In the genomic region with DNA sequence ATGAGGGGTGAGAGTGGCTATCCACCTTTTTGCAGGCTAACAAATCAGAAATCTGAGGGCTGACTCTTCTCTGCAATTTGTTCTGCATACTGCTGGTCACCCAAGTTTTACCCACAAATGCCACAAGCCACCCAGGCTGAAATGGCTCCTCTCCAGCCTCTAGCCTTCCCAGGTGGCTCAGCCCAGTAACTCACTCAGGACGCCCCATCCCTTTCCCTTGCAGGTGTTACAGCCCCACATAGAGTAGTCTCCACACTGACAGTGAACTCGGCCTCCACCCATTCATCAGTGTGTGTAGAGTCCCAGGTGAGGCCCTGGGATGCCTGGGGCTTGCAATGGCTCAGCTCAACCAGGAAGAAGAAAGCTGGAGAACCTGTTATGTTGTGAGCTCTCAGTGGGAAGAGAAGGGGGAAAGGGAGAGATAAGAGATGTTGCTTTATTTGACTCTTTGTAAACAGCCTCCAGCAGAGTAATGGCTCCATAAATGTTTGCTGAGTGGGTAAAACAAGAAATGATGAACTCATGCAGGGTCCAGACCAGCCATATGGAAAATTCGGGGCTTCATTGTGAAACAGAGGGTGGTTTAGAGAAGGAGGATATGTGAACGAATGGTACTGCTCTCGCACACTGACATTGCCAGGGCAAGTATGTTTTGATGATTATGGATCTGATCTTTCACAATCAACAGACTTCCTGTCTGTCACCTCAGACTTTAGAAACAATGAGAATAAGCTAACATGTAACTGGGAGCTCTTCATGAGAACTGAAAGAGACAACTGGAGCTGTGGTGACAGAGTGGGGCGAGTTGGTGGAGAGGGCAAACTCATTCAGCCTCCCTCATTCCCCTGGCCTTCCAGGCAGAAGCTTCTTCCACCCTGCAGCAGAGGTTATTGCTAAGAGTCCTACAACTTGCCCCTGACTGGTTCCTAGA, we compare ENCODE assay signal across 9 cellular contexts.
DNase-seq lines count a peak whose midpoint lies in the region; ATAC-seq, FAIRE-seq and TF ChIP-seq lines count a peak whose summit lies in the region.
"Had no signal": no experiment of that assay in that cellular context is flagged by ENCODE, and none has a peak within 500 bp of the region (broad histone marks: within the 10 kb centered on the region; RNA-seq: fewer than 3 reads in every experiment).

No MANE protein-coding gene starts in this region.

- no peaks in the 10 kb centered on the region for H3K27me3 ChIP-seq in GM12878 (replicated peaks in 1 of 2; ENCODE audit: control insufficient read depth in 2 of 2, insufficient read depth in 2 of 2, low read length in 1 of 2)
- no peaks in the 10 kb centered on the region for H3K27me3 ChIP-seq in stomach

- peak in 1 of 2 experiments; percentile 15; a peak in 1 of 4 replicates for TF ChIP-seq EP300 in GM12878 (IDR thresholded peaks at IDR 0.05; ENCODE audit: borderline replicate concordance in 1 of 2, control insufficient read depth in 1 of 2, low read depth in 2 of 2, low read length in 2 of 2)
- TF ChIP-seq EP300 in stomach (IDR thresholded peaks at IDR 0.05), result no peak

- in situ Hi-C loops in GM13976 (cut with MboI; ENCODE audit: low sequenced_read_pairs, unreplicated experiment) (no loop called here), GM12878 (cut with MboI) (no loop called here)

- WGBS in GM12878 (ENCODE audit: insufficient coverage, insufficient replicate concordance, low lambda C conversion rate, missing lambda C conversion rate), result 0% methylated on average over 6 of the region's 6 CpGs
- 81 to 89% (median 86%) methylated on average over 6 of the region's 6 CpGs for WGBS in stomach, 5 donors

- no TSS peak for BruUV-seq in GM12878 (replicated peaks; lab: Mats Ljungman, UMichigan)

- TF ChIP-seq CTCF in GM13976 (IDR thresholded peaks at IDR 0.05; ENCODE audit: borderline replicate concordance, control extremely low read depth, extremely low read depth, insufficient read depth, missing control alignments) (no peak), GM12878 (IDR thresholded peaks at IDR 0.05 in 2 of 3, conservative IDR thresholded peaks at IDR 0.05 in 1 of 3; ENCODE audit: control insufficient read depth in 2 of 3, extremely low read depth in 1 of 3, insufficient read depth in 1 of 3, low read depth in 3 of 3, low read length in 3 of 3) (no peak), stomach (IDR thresholded peaks at IDR 0.05) (no peak)

- H3K9me3 ChIP-seq in GM12878 (replicated peaks; ENCODE audit: control insufficient read depth, insufficient read depth, low read length), result peaks cover 5% of the 10 kb centered on the region; the same call in 2 of the 3 replicates
- peaks cover 0 to 7% (median 0%) of the 10 kb centered on the region in 4 donors for H3K9me3 ChIP-seq in stomach

- no peak for TF ChIP-seq RAD21 in GM12878 (IDR thresholded peaks at IDR 0.05; ENCODE audit: insufficient read depth, low read depth, low read length)

- peak; percentile 85 for FAIRE-seq in GM12878 (lab: Jason Lieb, UNC)

- CTCF ChIA-PET in GM12878 (lab: Yijun Ruan, JAX), result interaction anchor here (0.7 to 2.3 kb wide), 7 partner anchors 8 to 57 kb away, joined by 3 to 15 read pairs (median 4); no protein-coding TSS in a partner anchor

- no peak for TF ChIP-seq POLR2A in GM12878 (IDR thresholded peaks at IDR 0.05; ENCODE audit: low read depth, low read length)
- TF ChIP-seq POLR2A in stomach (IDR thresholded peaks at IDR 0.05), result no peak

- H3K4me2 ChIP-seq in GM12878 (ENCODE audit: control insufficient read depth, insufficient read depth), result peak overlapping the region; percentile 61

- intact Hi-C loops in GM12878 (cut with micrococcal nuclease; ENCODE audit: unreplicated experiment), result loop anchor here (1.0 to 5.0 kb wide), 2 partner anchors 15 to 74 kb away; a partner anchor contains a TSS
- intact Hi-C loops in posterior vena cava (cut with DNase I), result no loop called here
- intact Hi-C loops in stomach (cut with DNase I; ENCODE audit: low total_unique reads), result no loop called here

- POLR2A ChIA-PET in GM12878 (lab: Charles Lee), result interaction anchor here (0.6 to 3.0 kb wide), 2 partner anchors 13 to 14 kb away, joined by 3 to 18 read pairs; no protein-coding TSS in a partner anchor

- H3K4me3 ChIP-seq in GM12878 (peak overlapping the region; percentile 21; the same call in 1 of the 2 replicates), stomach (no peak overlapping the region)

- peaks cover 35% of the 10 kb centered on the region for H3K4me1 ChIP-seq in GM12878 (ENCODE audit: control insufficient read depth, insufficient read depth, low read length)
- peaks cover 0 to 19% (median 12%) of the 10 kb centered on the region in 4 donors for H3K4me1 ChIP-seq in stomach

- peak overlapping the region; percentile 86 for H3K27ac ChIP-seq in GM12878 (ENCODE audit: control insufficient read depth, insufficient read depth)
- H3K27ac ChIP-seq in stomach, result no peak overlapping the region

- H3K79me2 ChIP-seq in GM12878 (ENCODE audit: control insufficient read depth, insufficient read depth, low read length), result no peaks in the 10 kb centered on the region

- H3K36me3 ChIP-seq in GM12878 (ENCODE audit: control insufficient read depth in 2 of 2, insufficient read depth in 2 of 2, low read length in 1 of 2), result no peaks in the 10 kb centered on the region
- no peaks in the 10 kb centered on the region for H3K36me3 ChIP-seq in stomach

- SMC1A ChIA-PET in GM12878 (lab: Charles Lee; ENCODE audit: uncharacterized antibody, unreplicated experiment), result interaction anchor here (0.5 to 4.8 kb wide), 13 partner anchors 8 to 547 kb away, joined by 3 to 69 read pairs (median 5); no protein-coding TSS in a partner anchor

- H2AFZ ChIP-seq in GM12878 (ENCODE audit: control insufficient read depth, low read depth, low read length), result peak overlapping the region; percentile 53

- no peaks in the 10 kb centered on the region for H4K20me1 ChIP-seq in GM12878 (ENCODE audit: control insufficient read depth, insufficient read depth)

- RAD21 ChIA-PET in GM12878 (lab: Charles Lee; ENCODE audit: unreplicated experiment), result interaction anchor here (0.6 to 3.0 kb wide), 7 partner anchors 9 to 201 kb away, joined by 3 to 41 read pairs (median 4); no protein-coding TSS in a partner anchor

- H3K9ac ChIP-seq in GM12878 (ENCODE audit: control insufficient read depth, insufficient read depth, low read length), result peak overlapping the region; percentile 63

- DNase-seq in GM13976 (ENCODE audit: low spot score) (peak; percentile 36), GM12878 (ENCODE audit: low read depth, low spot score) (peak; percentile 80), posterior vena cava (ENCODE audit: low spot score) (no peak), C1 segment of cervical spinal cord (lab: John Stamatoyannopoulos, UW) (no peak), HCEC 1CT (no peak), stomach (no peak)
- DNase-seq: activated B cell treated with CpG ODN at 0.5 μM for 24 hours had no signal

- ATAC-seq in GM21423 (IDR thresholded peaks at IDR 0.05; ENCODE audit: unreplicated experiment), result peak; percentile 80
- peak; percentile 71 for ATAC-seq in HG03565 (IDR thresholded peaks at IDR 0.05; ENCODE audit: unreplicated experiment)
- peak; percentile 77 for ATAC-seq in GM12878

TF ChIP-seq in GM12878, 131 proteins besides CTCF, POLR2A, EP300 and RAD21 (continues in another document):
- peak; percentile 76 for TF ChIP-seq ZNF24 (IDR thresholded peaks at IDR 0.05)
- peak; percentile 46; the same call in 1 of the 2 replicates for TF ChIP-seq SPI1 (IDR thresholded peaks at IDR 0.05; ENCODE audit: borderline replicate concordance, insufficient read depth, low read depth, low read length)
- TF ChIP-seq GABPA (IDR thresholded peaks at IDR 0.05; ENCODE audit: low read depth), result no peak
- 0 out of 2 replicates have a peak, but pooled peaks have one; percentile 28 for TF ChIP-seq IKZF1 (conservative IDR thresholded peaks at IDR 0.05)
- no peak for TF ChIP-seq CHD1 (IDR thresholded peaks at IDR 0.05; ENCODE audit: low read depth, low read length)
- peak; percentile 64 for TF ChIP-seq EED (IDR thresholded peaks at IDR 0.05; ENCODE audit: low read depth)
- no peak for TF ChIP-seq ZNF622 (IDR thresholded peaks at IDR 0.05)
- peak; percentile 65; the same call in 1 of the 2 replicates for TF ChIP-seq CBX5 (IDR thresholded peaks at IDR 0.05; ENCODE audit: low read depth)
- TF ChIP-seq ATF7 (IDR thresholded peaks at IDR 0.05; ENCODE audit: low read depth), result peak; percentile 20; the same call in 1 of the 2 replicates
- TF ChIP-seq, protein P1, sequence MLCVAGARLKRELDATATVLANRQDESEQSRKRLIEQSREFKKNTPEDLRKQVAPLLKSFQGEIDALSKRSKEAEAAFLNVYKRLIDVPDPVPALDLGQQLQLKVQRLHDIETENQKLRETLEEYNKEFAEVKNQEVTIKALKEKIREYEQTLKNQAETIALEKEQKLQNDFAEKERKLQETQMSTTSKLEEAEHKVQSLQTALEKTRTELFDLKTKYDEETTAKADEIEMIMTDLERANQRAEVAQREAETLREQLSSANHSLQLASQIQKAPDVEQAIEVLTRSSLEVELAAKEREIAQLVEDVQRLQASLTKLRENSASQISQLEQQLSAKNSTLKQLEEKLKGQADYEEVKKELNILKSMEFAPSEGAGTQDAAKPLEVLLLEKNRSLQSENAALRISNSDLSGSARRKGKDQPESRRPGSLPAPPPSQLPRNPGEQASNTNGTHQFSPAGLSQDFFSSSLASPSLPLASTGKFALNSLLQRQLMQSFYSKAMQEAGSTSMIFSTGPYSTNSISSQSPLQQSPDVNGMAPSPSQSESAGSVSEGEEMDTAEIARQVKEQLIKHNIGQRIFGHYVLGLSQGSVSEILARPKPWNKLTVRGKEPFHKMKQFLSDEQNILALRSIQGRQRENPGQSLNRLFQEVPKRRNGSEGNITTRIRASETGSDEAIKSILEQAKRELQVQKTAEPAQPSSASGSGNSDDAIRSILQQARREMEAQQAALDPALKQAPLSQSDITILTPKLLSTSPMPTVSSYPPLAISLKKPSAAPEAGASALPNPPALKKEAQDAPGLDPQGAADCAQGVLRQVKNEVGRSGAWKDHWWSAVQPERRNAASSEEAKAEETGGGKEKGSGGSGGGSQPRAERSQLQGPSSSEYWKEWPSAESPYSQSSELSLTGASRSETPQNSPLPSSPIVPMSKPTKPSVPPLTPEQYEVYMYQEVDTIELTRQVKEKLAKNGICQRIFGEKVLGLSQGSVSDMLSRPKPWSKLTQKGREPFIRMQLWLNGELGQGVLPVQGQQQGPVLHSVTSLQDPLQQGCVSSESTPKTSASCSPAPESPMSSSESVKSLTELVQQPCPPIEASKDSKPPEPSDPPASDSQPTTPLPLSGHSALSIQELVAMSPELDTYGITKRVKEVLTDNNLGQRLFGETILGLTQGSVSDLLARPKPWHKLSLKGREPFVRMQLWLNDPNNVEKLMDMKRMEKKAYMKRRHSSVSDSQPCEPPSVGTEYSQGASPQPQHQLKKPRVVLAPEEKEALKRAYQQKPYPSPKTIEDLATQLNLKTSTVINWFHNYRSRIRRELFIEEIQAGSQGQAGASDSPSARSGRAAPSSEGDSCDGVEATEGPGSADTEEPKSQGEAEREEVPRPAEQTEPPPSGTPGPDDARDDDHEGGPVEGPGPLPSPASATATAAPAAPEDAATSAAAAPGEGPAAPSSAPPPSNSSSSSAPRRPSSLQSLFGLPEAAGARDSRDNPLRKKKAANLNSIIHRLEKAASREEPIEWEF (IDR thresholded peaks at IDR 0.05; ENCODE audit: insufficient replicate concordance, low read depth, low read length), result no peak

Comparison
In these comparisons a context has a peak if more than half of its experiments do, and no peak if none do; other contexts are left out.
1. DNase-seq: peak in GM13976 (single experiment) and GM12878 (single experiment); none in posterior vena cava (single experiment), C1 segment of cervical spinal cord (0 of 14), HCEC 1CT (single experiment) and stomach (single experiment).
2. Peak in every context shown above with its lines, with median percentiles within 50 percentile points of each other: ATAC-seq.